ENCODE assay signal across 26 cellular contexts in the genomic region with DNA sequence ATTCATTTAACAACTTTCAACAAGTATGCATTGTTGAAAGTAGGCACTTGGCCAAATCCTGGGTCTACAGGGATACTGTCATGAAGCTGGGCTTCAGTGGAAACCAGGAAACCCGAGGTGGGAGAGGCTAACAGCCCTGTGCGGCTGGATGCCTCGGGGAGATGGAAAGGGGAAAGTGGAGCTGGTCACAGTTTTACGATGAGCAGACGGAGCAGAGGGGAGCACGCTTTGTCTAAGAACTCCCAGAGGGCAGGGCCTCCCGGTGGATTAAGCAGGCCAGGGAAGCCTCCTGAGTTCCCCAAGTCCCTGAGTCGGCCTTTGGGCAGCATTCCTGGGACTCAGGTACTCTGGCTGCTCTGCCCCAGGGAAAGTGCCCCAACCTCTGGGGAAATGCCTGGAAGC. TPM values are rescaled to one million over a fixed set of nuclear protein-coding genes. Genes with fewer than 3 reads are reported as not detected.
"Had no signal": no experiment of that assay in that cellular context is flagged by ENCODE, and none has a peak within 500 bp of the region (broad histone marks: within the 10 kb centered on the region; RNA-seq: fewer than 3 reads in every experiment).

No MANE protein-coding gene starts in this region.

- H3K36me3 ChIP-seq: adrenal gland, ascending aorta, brain microvascular endothelial cell, gastroesophageal sphincter, heart left ventricle, thoracic aorta had no signal

- H3K27me3 ChIP-seq: adrenal gland, ascending aorta, gastroesophageal sphincter, heart left ventricle had no signal

- H3K27ac Mint-ChIP-seq: activated B cell treated with CpG ODN at 0.5 μM for 24 hours; activated CD4-positive, alpha-beta T cell treated with anti-CD3 and anti-CD28 coated beads for 36 hours; activated naive CD8-positive, alpha-beta T cell; activated T-cell treated with anti-CD3 and anti-CD28 coated beads, Interleukin-2, amount 50 U/mL, for 24 hours; activated T-helper 17 cell treated with anti-CD3 and anti-CD28 coated beads, Interleukin-2, amount 50 U/mL, for 72 hours; effector memory CD8-positive, alpha-beta T cell; progenitor cell of endocrine pancreas; T-helper 1 cell treated with Interleukin-12 subunit alpha and Interleukin-12 subunit beta and Interleukin-4 antibody, amounts not matched to agents 30 μg/mL and 1 μg/mL, for 36 hours; type B pancreatic cell had no signal

- H3K9me3 ChIP-seq: adrenal gland, ascending aorta, gastroesophageal sphincter, heart left ventricle, thoracic aorta had no signal

- H3K27me3 Mint-ChIP-seq: activated B cell treated with CpG ODN at 0.5 μM for 24 hours; activated naive CD8-positive, alpha-beta T cell; activated T-cell treated with anti-CD3 and anti-CD28 coated beads, Interleukin-2, amount 50 U/mL, for 24 hours had no signal

- H3K4me3 Mint-ChIP-seq: activated B cell treated with CpG ODN at 0.5 μM for 24 hours; activated CD4-positive, alpha-beta T cell treated with anti-CD3 and anti-CD28 coated beads for 36 hours; activated naive CD8-positive, alpha-beta T cell; activated T-cell treated with anti-CD3 and anti-CD28 coated beads, Interleukin-2, amount 50 U/mL, for 24 hours; activated T-helper 17 cell treated with anti-CD3 and anti-CD28 coated beads, Interleukin-2, amount 50 U/mL, for 72 hours; central memory CD8-positive, alpha-beta T cell; effector memory CD8-positive, alpha-beta T cell; naive thymus-derived CD8-positive, alpha-beta T cell; T-helper 1 cell treated with Interleukin-12 subunit alpha and Interleukin-12 subunit beta and Interleukin-4 antibody, amounts not matched to agents 30 μg/mL and 1 μg/mL, for 36 hours; type B pancreatic cell had no signal

- H3K9me3 Mint-ChIP-seq: activated B cell treated with CpG ODN at 0.5 μM for 24 hours; activated T-cell treated with anti-CD3 and anti-CD28 coated beads, Interleukin-2, amount 50 U/mL, for 24 hours; activated T-helper 17 cell treated with anti-CD3 and anti-CD28 coated beads, Interleukin-2, amount 50 U/mL, for 72 hours; central memory CD8-positive, alpha-beta T cell; effector memory CD8-positive, alpha-beta T cell; naive thymus-derived CD8-positive, alpha-beta T cell; T-helper 1 cell treated with Interleukin-12 subunit alpha and Interleukin-12 subunit beta and Interleukin-4 antibody, amounts not matched to agents 30 μg/mL and 1 μg/mL, for 36 hours; type B pancreatic cell had no signal

- DNase-seq: activated B cell treated with CpG ODN at 0.5 μM for 24 hours; activated CD4-positive, alpha-beta T cell treated with anti-CD3 and anti-CD28 coated beads for 36 hours; activated CD4-positive, alpha-beta T cell treated with anti-CD3 and anti-CD28 coated beads, Interleukin-2, amount 50 U/mL, for 4 hours; activated CD8-positive, alpha-beta memory T cell treated with anti-CD3 and anti-CD28 coated beads for 24 hours; activated CD8-positive, alpha-beta memory T cell treated with anti-CD3 and anti-CD28 coated beads, Interleukin-2, amount 50 U/mL, for 4 hours; activated T-cell treated with anti-CD3 and anti-CD28 coated beads, Interleukin-2, amount 50 U/mL, for 24 hours; adrenal gland; brain microvascular endothelial cell; effector memory CD8-positive, alpha-beta T cell; heart left ventricle; left cardiac atrium; naive thymus-derived CD8-positive, alpha-beta T cell; stimulated activated CD4-positive, alpha-beta T cell treated with anti-CD3 and anti-CD28 coated beads, Interleukin-4, amount 100 ng/mL, for 24 hours; stimulated activated naive CD4-positive, alpha-beta T cell treated with Interleukin-2 at 50 U/mL for 16 hours; T1000 had no signal

- H3K27ac ChIP-seq: adrenal gland, ascending aorta, brain microvascular endothelial cell, thoracic aorta had no signal

- H3K4me3 ChIP-seq: adrenal gland, ascending aorta, gastroesophageal sphincter, heart left ventricle, lung, thoracic aorta had no signal

- H3K4me1 ChIP-seq: adrenal gland had no signal

- H3K4me1 Mint-ChIP-seq: activated CD4-positive, alpha-beta T cell treated with anti-CD3 and anti-CD28 coated beads for 36 hours; activated T-helper 17 cell treated with anti-CD3 and anti-CD28 coated beads, Interleukin-2, amount 50 U/mL, for 72 hours; central memory CD8-positive, alpha-beta T cell had no signal

- H3K36me3 Mint-ChIP-seq: activated naive CD8-positive, alpha-beta T cell; naive thymus-derived CD8-positive, alpha-beta T cell; type B pancreatic cell had no signal

RNA-seq across cellular contexts. Expression of gene STUM, which starts 23.8 kb away (rescaled TPM):
- total RNA-seq: activated CD4-positive, alpha-beta T cell treated with anti-CD3 and anti-CD28 coated beads for 36 hours; activated T-helper 17 cell treated with anti-CD3 and anti-CD28 coated beads, Interleukin-2, amount 50 U/mL, for 72 hours; endothelial cell of umbilical vein had no signal
